16 cellular contexts compared by ENCODE assay signal in genomic region chr2:47046271-47046670, GRCh38.
A peak's percentile ranks its signal among the peaks of the same experiment; 100 is the strongest.
DNase-seq lines count a peak whose midpoint lies in the region; ATAC-seq, FAIRE-seq and TF ChIP-seq lines count a peak whose summit lies in the region.
"Had no signal": no experiment of that assay in that cellular context is flagged by ENCODE, and none has a peak within 500 bp of the region (broad histone marks: within the 10 kb centered on the region; RNA-seq: fewer than 3 reads in every experiment).

No MANE protein-coding gene starts in this region.

- H3K9me1 ChIP-seq in K562 (ENCODE audit: control insufficient read depth, insufficient read depth, low read length): no peaks in the 10 kb centered on the region

- H4K20me1 ChIP-seq in BLaER1: peaks cover 100% of the 10 kb centered on the region
- peaks cover 3% of the 10 kb centered on the region; the same call in 1 of the 2 replicates for H4K20me1 ChIP-seq in K562 (replicated peaks; ENCODE audit: control insufficient read depth, insufficient read depth, low read length)
- no peaks in the 10 kb centered on the region; the same call in 1 of the 2 replicates for H4K20me1 ChIP-seq in OCI-LY7 (ENCODE audit: insufficient read depth, low read length)

- H3K4me2 ChIP-seq in BLaER1 (peak overlapping the region; percentile 89), K562 (ENCODE audit: insufficient read depth, low read length) (no peak overlapping the region), mesenchymal stem cell (ENCODE audit: low read length, poor library complexity, severe bottlenecking) (no peak overlapping the region), OCI-LY7 (ENCODE audit: low read length) (no peak overlapping the region)

- no peak for TF ChIP-seq RAD21 in K562 (CRISPR knock-in tag; conservative IDR thresholded peaks at IDR 0.05 in 1 of 2, IDR thresholded peaks at IDR 0.05 in 1 of 2)

- peak; percentile 22; the same call in 2 of the 3 replicates for ATAC-seq in K562
- ATAC-seq: HepG2; stimulated activated memory B cell treated with anti-CD40 and anti-IgM and Interleukin-4, amounts not matched to agents 10 μg/mL and 1 μg/mL and 100 μg/mL, for 72 hours; WTC11 had no signal

- H4K91ac ChIP-seq in mesenchymal stem cell (ENCODE audit: low read length): peak overlapping the region; percentile 22

- no peak for TF ChIP-seq EP300 in K562 (IDR thresholded peaks at IDR 0.05; ENCODE audit: low read length)

- H3K4me3 ChIP-seq in BLaER1: no peak overlapping the region
- H3K4me3 ChIP-seq in K562: no peak overlapping the region
- H3K4me3 ChIP-seq in mesenchymal stem cell (ENCODE audit: insufficient read depth in 1 of 2, low read depth in 1 of 2, low read length in 2 of 2): no peak overlapping the region
- no peak overlapping the region for H3K4me3 ChIP-seq in OCI-LY7 (ENCODE audit: low read depth, low read length, poor library complexity, severe bottlenecking)
- no peak overlapping the region for H3K4me3 ChIP-seq in A673 (ENCODE audit: low read depth, low read length, poor library complexity, severe bottlenecking)
- H3K4me3 ChIP-seq: Peyer's patch had no signal

- H3K9me2 ChIP-seq in OCI-LY7 (ENCODE audit: insufficient read depth, low read length): no peaks in the 10 kb centered on the region

- no peak overlapping the region for H2BK120ac ChIP-seq in mesenchymal stem cell (ENCODE audit: low read depth, low read length)

- in situ Hi-C loops in K562 (cut with MboI): no loop called here

- no peaks in the 10 kb centered on the region for H3K9me3 ChIP-seq in BLaER1
- H3K9me3 ChIP-seq in K562 (replicated peaks; ENCODE audit: control insufficient read depth, insufficient read depth, low read depth, low read length): no peaks in the 10 kb centered on the region
- no peaks in the 10 kb centered on the region for H3K9me3 ChIP-seq in mesenchymal stem cell (ENCODE audit: control insufficient read depth, low read length)
- no peaks in the 10 kb centered on the region for H3K9me3 ChIP-seq in OCI-LY7 (ENCODE audit: low read length)
- H3K9me3 ChIP-seq in A673 (ENCODE audit: low read depth, low read length, poor library complexity, severe bottlenecking): no peaks in the 10 kb centered on the region
- H3K9me3 ChIP-seq: Peyer's patch had no signal

- H3K4me1 ChIP-seq in BLaER1 (peaks cover 84% of the 10 kb centered on the region), K562 (replicated peaks in 1 of 2; ENCODE audit: control insufficient read depth in 2 of 2, insufficient read depth in 2 of 2, low read length in 2 of 2) (peaks cover 0 to 6% of the 10 kb centered on the region in 2 experiments; a peak in 4 of 5 replicates), mesenchymal stem cell (ENCODE audit: control insufficient read depth, insufficient read depth, low read depth, low read length) (peaks cover 39% of the 10 kb centered on the region), OCI-LY7 (ENCODE audit: insufficient read depth, low read length, poor library complexity, severe bottlenecking) (no peaks in the 10 kb centered on the region), A673 (ENCODE audit: insufficient read depth, low read length, poor library complexity, severe bottlenecking) (peaks cover 10% of the 10 kb centered on the region)

- intact Hi-C loops in K562 (cut with micrococcal nuclease) (no loop called here), OCI-LY7 (cut with micrococcal nuclease; ENCODE audit: unreplicated experiment) (no loop called here), posterior vena cava (cut with DNase I) (loop anchor here in 1 of 2 donors (10.0 kb wide), 1 partner anchor 229 kb away; no protein-coding TSS in a partner anchor), A673 (cut with micrococcal nuclease; ENCODE audit: unreplicated experiment) (no loop called here)

- no peaks in the 10 kb centered on the region for H3K27me3 ChIP-seq in BLaER1
- H3K27me3 ChIP-seq in K562 (ENCODE audit: control insufficient read depth in 2 of 2, insufficient read depth in 2 of 2, low read length in 2 of 2): no peaks in the 10 kb centered on the region
- H3K27me3 ChIP-seq in mesenchymal stem cell (ENCODE audit: control insufficient read depth in 1 of 2, insufficient read depth in 1 of 2, low read length in 2 of 2): no peaks in the 10 kb centered on the region
- no peaks in the 10 kb centered on the region for H3K27me3 ChIP-seq in A673 (replicated peaks; ENCODE audit: insufficient read depth, low read depth, low read length, poor library complexity)
- H3K27me3 ChIP-seq: Peyer's patch had no signal

- POLR2A ChIA-PET in K562 (lab: Yijun Ruan, JAX): no interaction called here
- POLR2A ChIA-PET in OCI-LY7 (lab: Charles Lee): no interaction called here
- POLR2A ChIA-PET in A673 (lab: Charles Lee; ENCODE audit: low non-redundant PET): no interaction called here

- no peak overlapping the region for H2BK15ac ChIP-seq in mesenchymal stem cell (ENCODE audit: low read depth, poor library complexity, severe bottlenecking)

- H4K8ac ChIP-seq in mesenchymal stem cell (ENCODE audit: low read length): no peak overlapping the region

- no peak for TF ChIP-seq POLR2A in K562 (conservative IDR thresholded peaks at IDR 0.05)

- no peak overlapping the region for H2AFZ ChIP-seq in K562 (ENCODE audit: low read depth, low read length)
- H2AFZ ChIP-seq in mesenchymal stem cell (ENCODE audit: low read depth, low read length): no peak overlapping the region
- H2AFZ ChIP-seq in OCI-LY7 (ENCODE audit: low read length): no peak overlapping the region

- H3K36me3 ChIP-seq in BLaER1 (peaks cover 82% of the 10 kb centered on the region), K562 (ENCODE audit: control insufficient read depth, insufficient read depth, low read length) (peaks cover 11% of the 10 kb centered on the region; the same call in 2 of the 3 replicates), mesenchymal stem cell (ENCODE audit: control insufficient read depth in 1 of 2, insufficient read depth in 2 of 2, low read depth in 1 of 2, low read length in 2 of 2) (peaks cover 46 to 69% of the 10 kb centered on the region in 2 experiments), OCI-LY7 (ENCODE audit: insufficient read depth, low read length) (peaks cover 77% of the 10 kb centered on the region), A673 (ENCODE audit: insufficient read depth, low read length, poor library complexity, severe bottlenecking) (no peaks in the 10 kb centered on the region)

- H2BK5ac ChIP-seq in mesenchymal stem cell (ENCODE audit: low read depth, low read length, poor library complexity, severe bottlenecking): no peak overlapping the region

- BruUV-seq in K562 (replicated peaks; lab: Mats Ljungman, UMichigan): no TSS peak
- BruUV-seq in OCI-LY7 (replicated peaks; lab: Mats Ljungman, UMichigan): no TSS peak
- BruUV-seq in A673 (replicated peaks; lab: Mats Ljungman, UMichigan): no TSS peak

- H3K4ac ChIP-seq in mesenchymal stem cell (ENCODE audit: low read depth in 1 of 2, low read length in 2 of 2): no peak overlapping the region

- H3K27ac ChIP-seq in BLaER1 (peak overlapping the region; percentile 64; the same call in 1 of the 2 replicates), K562 (ENCODE audit: extremely low read depth, low read depth, low read length) (no peak overlapping the region), mesenchymal stem cell (ENCODE audit: low read length, poor library complexity, severe bottlenecking) (no peak overlapping the region), OCI-LY7 (ENCODE audit: low read depth, low read length, poor library complexity, severe bottlenecking) (no peak overlapping the region), A673 (ENCODE audit: low read depth, low read length, poor library complexity, severe bottlenecking) (no peak overlapping the region)
- H3K27ac ChIP-seq: Peyer's patch had no signal

- CTCF ChIA-PET in K562 (lab: Yijun Ruan, JAX; ENCODE audit: low intra/inter-chr PET ratio) (no interaction called here), OCI-LY7 (lab: Charles Lee; ENCODE audit: unreplicated experiment) (no interaction called here), A673 (lab: Charles Lee) (no interaction called here)

- H2AK5ac ChIP-seq in mesenchymal stem cell (ENCODE audit: low read length, severe bottlenecking): peak overlapping the region; percentile 1

- no peak overlapping the region for H3K18ac ChIP-seq in mesenchymal stem cell (ENCODE audit: low read depth in 1 of 2, low read length in 2 of 2)

- WGBS in K562 (ENCODE audit: insufficient coverage, low coverage, missing lambda C conversion rate): 53% methylated on average over 5 of the region's 5 CpGs
- WGBS in mesenchymal stem cell: 93% methylated on average over 3 of the region's 5 CpGs

- peak overlapping the region; percentile 50 to 57 for H2BK12ac ChIP-seq in mesenchymal stem cell (ENCODE audit: low read length in 2 of 2)

- TF ChIP-seq CTCF in K562 (IDR thresholded peaks at IDR 0.05 in 2 of 3, conservative IDR thresholded peaks at IDR 0.05 in 1 of 3; ENCODE audit: insufficient read depth in 2 of 3, low read depth in 1 of 3, low read length in 3 of 3) (no peak), OCI-LY7 (conservative IDR thresholded peaks at IDR 0.05; ENCODE audit: low read length) (no peak), A673 (conservative IDR thresholded peaks at IDR 0.05; ENCODE audit: low read depth, low read length) (no peak)

- H3K79me2 ChIP-seq in K562 (ENCODE audit: control insufficient read depth, insufficient read depth, low read length) (no peaks in the 10 kb centered on the region), OCI-LY7 (ENCODE audit: insufficient read depth, low read depth, low read length) (no peaks in the 10 kb centered on the region)

- no peak overlapping the region for H3K23ac ChIP-seq in mesenchymal stem cell (ENCODE audit: low read length in 2 of 2)

- peak in 39 of 76 experiments; percentile 4 to 58 (median 24) for DNase-seq in HUDEP-2 (lab: John Stamatoyannopoulos, UW; ENCODE audit: unreplicated experiment in 76 of 76)
- DNase-seq in K562 (ENCODE audit: extremely low read depth in 1 of 4, low spot score in 3 of 4): no peak
- DNase-seq in mesenchymal stem cell: no peak
- no peak for DNase-seq in OCI-LY7 (ENCODE audit: low spot score)
- no peak for DNase-seq in posterior vena cava (ENCODE audit: low spot score)
- DNase-seq in A673 (ENCODE audit: low spot score): no peak
- no peak for DNase-seq in iPS-NIHi7 (ENCODE audit: extremely low spot score)
- DNase-seq: activated effector memory CD4-positive, alpha-beta T cell treated with Interleukin-2 at 50 U/mL for 16 hours; NCI-H524; Peyer's patch had no signal

- no peak for FAIRE-seq in K562 (lab: Jason Lieb, UNC)
- FAIRE-seq: astrocyte, H54, HepG2 had no signal

- no peak overlapping the region for H3K9ac ChIP-seq in BLaER1
- H3K9ac ChIP-seq in K562 (ENCODE audit: insufficient read depth in 1 of 2, low read depth in 2 of 2, low read length in 2 of 2): peak overlapping the region in 1 of 2 experiments; percentile 53; a peak in 1 of 4 replicates
- no peak overlapping the region for H3K9ac ChIP-seq in mesenchymal stem cell (ENCODE audit: low read length)

- H3K14ac ChIP-seq in mesenchymal stem cell (ENCODE audit: low read length in 2 of 2): no peak overlapping the region

- H3K79me1 ChIP-seq in mesenchymal stem cell (replicated peaks; ENCODE audit: low read length, poor library complexity, severe bottlenecking): peaks cover 6% of the 10 kb centered on the region

Comparison
In these comparisons a context has a peak if more than half of its experiments do, and no peak if none do; other contexts are left out.
1. DNase-seq: peak in HUDEP-2 (39 of 76); none in K562 (0 of 4), mesenchymal stem cell (single experiment), OCI-LY7 (single experiment), posterior vena cava (single experiment), A673 (single experiment) and iPS-NIHi7 (single experiment).